ENCODE assay signal across 29 cellular contexts in the genomic region with DNA sequence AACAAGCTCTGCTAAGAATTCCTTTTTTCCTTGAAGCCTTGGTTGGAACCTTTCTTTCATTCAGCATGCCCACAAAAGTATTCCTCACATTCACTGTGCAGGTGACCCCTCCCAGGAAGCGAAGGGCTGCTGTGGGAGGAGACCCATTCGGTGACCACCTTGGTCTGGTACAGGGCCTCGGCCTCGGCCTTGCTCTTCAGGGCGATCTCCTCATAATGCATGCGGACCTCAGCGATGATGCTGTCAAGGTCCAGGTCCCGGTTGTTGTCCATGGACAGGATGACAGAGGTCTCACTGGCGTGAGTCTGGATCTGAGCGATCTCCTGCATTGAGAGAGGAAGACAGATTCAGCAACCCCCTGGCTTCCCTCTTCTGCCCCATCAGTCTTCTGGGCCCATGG. TPM values are rescaled to one million over a fixed set of nuclear protein-coding genes. Genes with fewer than 3 reads are reported as not detected.
"Had no signal": no experiment of that assay in that cellular context is flagged by ENCODE, and none has a peak within 500 bp of the region (broad histone marks: within the 10 kb centered on the region; RNA-seq: fewer than 3 reads in every experiment).

No MANE protein-coding gene starts in this region.

- H3K4me3 ChIP-seq: K562 had no signal

- H3K9me3 Mint-ChIP-seq: IgD-negative memory B cell had no signal

- H3K36me3 Mint-ChIP-seq: IgD-negative memory B cell had no signal

- DNase-seq: Kasumi-1; MM.1S; NCI-H1092 treated with DMSO at 0.1 percent for 48 hours; NCI-H1436; NCI-H187; NCI-H2029; NCI-H2081 treated with DMSO at 0.1 percent for 48 hours; NCI-H2171; NCI-H226; NCI-H446; NCI-H510A; NCI-H524 treated with DMSO at 0.1 percent for 48 hours; NCI-H69; NCI-H774; NK-92 treated with Interleukin-12 subunit alpha and Interleukin-12 subunit beta, amount 100 ng/mL, for 24 hours; PC-3; SHP77; SK-N-SH; SW 1271 had no signal

- FAIRE-seq: HTR-8/SVneo, K562 had no signal

- H3K4me3 Mint-ChIP-seq: IgD-negative memory B cell had no signal

- H3K9me3 ChIP-seq: SK-N-SH had no signal

- H3K27ac ChIP-seq: HL-60, KMS-11, RWPE1 had no signal

- ATAC-seq: K562, Panc1, PC-3 had no signal

- H3K27ac Mint-ChIP-seq: IgD-negative memory B cell had no signal

RNA-seq across cellular contexts. Expression of a gene that starts 3.1 kb away (rescaled TPM):
- total RNA-seq: K562, M059J, OCI-LY7, PC-3, SK-MEL-5 had no signal
- polyA plus RNA-seq: IgD-negative memory B cell, K562, SK-N-SH had no signal

RNA-seq across cellular contexts. Expression of a gene that starts 17.6 kb away (rescaled TPM):
- total RNA-seq: K562, M059J, OCI-LY7, PC-3, SK-MEL-5 had no signal
- polyA plus RNA-seq: IgD-negative memory B cell, K562, SK-N-SH had no signal

RNA-seq across cellular contexts. Expression of a gene that starts 30.8 kb away (rescaled TPM):
- total RNA-seq: K562, M059J, OCI-LY7, PC-3, SK-MEL-5 had no signal
- polyA plus RNA-seq: IgD-negative memory B cell, K562, SK-N-SH had no signal

RNA-seq across cellular contexts. Expression of a gene that starts 47.8 kb away (rescaled TPM):
- total RNA-seq: M059J, OCI-LY7, PC-3, SK-MEL-5 had no signal
- polyA plus RNA-seq: IgD-negative memory B cell, SK-N-SH had no signal

RNA-seq across cellular contexts. Expression of a gene that starts 50.3 kb away (rescaled TPM):
- total RNA-seq: K562, M059J, PC-3, SK-MEL-5 had no signal
- polyA plus RNA-seq: IgD-negative memory B cell, SK-N-SH had no signal
